25 cellular contexts compared by ENCODE assay signal in the genomic region with DNA sequence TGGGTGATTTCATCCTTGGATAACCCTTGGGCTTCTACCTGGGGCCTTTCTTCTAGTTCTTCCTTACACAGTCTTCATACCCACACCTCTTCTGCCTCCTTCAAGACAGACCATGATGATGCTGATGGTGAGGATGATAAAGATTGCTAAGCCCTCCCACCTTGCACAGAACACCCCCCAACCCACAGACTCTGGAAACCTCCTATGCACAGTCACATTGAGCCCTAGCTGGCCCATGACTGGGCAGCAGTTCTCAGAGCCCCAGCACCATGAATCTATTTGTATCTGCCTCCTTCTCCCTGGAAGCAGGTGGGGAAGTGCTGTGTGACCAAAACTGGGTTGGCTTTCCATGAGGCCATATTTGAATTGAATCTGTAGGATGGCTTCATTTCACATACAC.
"Had no signal": no experiment of that assay in that cellular context is flagged by ENCODE, and none has a peak within 500 bp of the region (broad histone marks: within the 10 kb centered on the region; RNA-seq: fewer than 3 reads in every experiment).

No MANE protein-coding gene starts in this region.

- H2AFZ ChIP-seq: parathyroid adenoma had no signal

- H3K9ac ChIP-seq: parathyroid adenoma had no signal

- H3K4me1 Mint-ChIP-seq: mesothelial cell of epicardium; naive B cell; nephron; neural crest cell; stimulated activated naive B cell treated with anti-CD40 and anti-IgM and Interleukin-4, amounts not matched to agents 10 μg/mL and 1 μg/mL and 100 μg/mL, for 72 hours had no signal

- ATAC-seq: left colon; left lung; lower lobe of right lung; psoas muscle; stimulated activated naive B cell treated with anti-CD40 and anti-IgM and Interleukin-4, amounts not matched to agents 10 μg/mL and 1 μg/mL and 100 μg/mL, for 72 hours; stimulated activated naive CD8-positive, alpha-beta T cell treated with anti-CD3 and anti-CD28 coated beads, Interleukin-15, Interleukin-2, amounts not matched to agents 100 U/mL and 50 U/mL, for 24 hours; upper lobe of right lung had no signal

- DNase-seq: head of caudate nucleus; hippocampal formation; kidney; left colon; left lung; lower lobe of right lung; mesendoderm; naive B cell; nucleus accumbens; psoas muscle; right lobe of liver; stimulated activated CD4-positive, alpha-beta T cell treated with anti-CD3 and anti-CD28 coated beads, Interleukin-1b, Interleukin-23, amount 100 ng/mL, for 48 hours; stimulated activated CD4-positive, alpha-beta T cell treated with anti-CD3 and anti-CD28 coated beads, Interleukin-4, amount 100 ng/mL, for 1 hour; stimulated activated naive B cell treated with anti-CD40 and anti-IgM and Interleukin-4, amounts not matched to agents 10 μg/mL and 1 μg/mL and 100 μg/mL, for 72 hours; stimulated activated naive CD8-positive, alpha-beta T cell treated with anti-CD3 and anti-CD28 coated beads, Interleukin-15, Interleukin-2, amounts not matched to agents 100 U/mL and 50 U/mL, for 24 hours; stomach; testis; tibial artery; trophoblast cell; upper lobe of right lung had no signal

- H3K36me3 ChIP-seq: left lung, lower lobe of right lung, right lobe of liver, stomach, tibial artery, upper lobe of right lung had no signal

- H3K4me1 ChIP-seq: left lung, lower lobe of right lung, parathyroid adenoma, psoas muscle, right lobe of liver, stomach, testis, tibial artery, upper lobe of right lung had no signal

- H3K4me3 ChIP-seq: left lung, lower lobe of right lung, psoas muscle, right lobe of liver, smooth muscle cell, stomach, testis, tibial artery, upper lobe of right lung had no signal

- H3K4me3 Mint-ChIP-seq: mesothelial cell of epicardium; nephron; neural crest cell; stimulated activated naive B cell treated with anti-CD40 and anti-IgM and Interleukin-4, amounts not matched to agents 10 μg/mL and 1 μg/mL and 100 μg/mL, for 72 hours had no signal

- H3K27ac ChIP-seq: left lung, lower lobe of right lung, parathyroid adenoma, psoas muscle, right lobe of liver, stomach, testis, tibial artery, upper lobe of right lung had no signal

- H3K79me2 ChIP-seq: parathyroid adenoma had no signal

- H3K27me3 ChIP-seq: right lobe of liver, testis, tibial artery, upper lobe of right lung had no signal

- H3K9me3 ChIP-seq: lower lobe of right lung, psoas muscle, right lobe of liver, testis, upper lobe of right lung had no signal

- H3K4me2 ChIP-seq: smooth muscle cell had no signal

- H3K27ac Mint-ChIP-seq: mesothelial cell of epicardium; nephron; stimulated activated naive B cell treated with anti-CD40 and anti-IgM and Interleukin-4, amounts not matched to agents 10 μg/mL and 1 μg/mL and 100 μg/mL, for 72 hours had no signal
